8 cellular contexts compared by ENCODE assay signal in the genomic region with DNA sequence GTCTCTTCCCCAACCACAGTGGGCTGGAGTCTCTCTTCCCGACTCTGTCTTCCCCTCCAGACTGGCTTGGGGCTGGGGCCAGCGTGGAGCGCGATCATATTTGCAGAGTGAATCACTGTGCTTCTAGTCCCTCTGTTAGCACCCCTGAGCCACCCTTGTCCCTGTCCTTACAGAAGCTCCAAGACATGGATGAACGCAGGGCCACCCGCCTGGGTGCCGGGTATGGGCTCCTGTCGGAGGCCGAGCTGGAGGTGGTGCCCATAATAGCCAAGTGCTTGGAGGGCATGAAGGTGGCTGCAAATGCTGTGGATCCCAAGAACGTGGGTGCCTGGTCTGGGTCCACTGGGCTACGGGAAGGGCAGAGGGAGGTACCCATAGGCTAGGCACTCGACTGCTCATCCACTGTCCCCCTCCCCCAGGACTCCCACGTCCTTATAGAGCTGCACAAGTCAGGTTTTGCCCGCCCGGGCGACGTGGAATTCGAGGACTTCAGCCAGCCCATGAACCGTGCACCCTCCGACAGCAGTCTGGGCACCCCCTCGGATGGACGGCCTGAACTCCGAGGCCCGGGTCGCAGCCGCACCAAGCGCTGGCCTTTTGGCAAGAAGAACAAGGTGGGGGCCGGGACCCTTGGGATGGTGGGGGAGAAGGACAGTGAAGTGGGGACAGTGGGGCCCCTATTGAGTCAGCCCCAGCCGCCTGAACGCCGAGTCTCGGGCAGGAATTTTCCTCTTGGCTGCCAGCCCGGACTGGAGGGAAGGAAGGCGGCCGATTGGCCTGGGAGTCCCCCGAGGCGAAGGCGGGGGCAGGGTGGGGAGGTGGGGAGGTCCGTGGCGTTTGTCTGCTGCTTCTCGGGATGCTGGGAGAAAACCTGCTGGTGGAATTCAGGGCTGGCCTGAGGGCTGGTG. TPM values are rescaled to one million over a fixed set of nuclear protein-coding genes. Genes with fewer than 3 reads are reported as not detected.
DNase-seq lines count a peak whose midpoint lies in the region; ATAC-seq and TF ChIP-seq lines count a peak whose summit lies in the region.

No MANE protein-coding gene starts in this region.

- DNase-seq in HPDE6-E6E7 (ENCODE audit: extremely low spot score): peak; percentile 69
- DNase-seq in body of pancreas: peak; percentile 75 to 85 (median 79)
- DNase-seq in kidney glomerular epithelial cell (lab: John Stamatoyannopoulos, UW): peak; percentile 37
- no peak for DNase-seq in stimulated activated CD4-positive, alpha-beta T cell treated with anti-CD3 and anti-CD28 coated beads, Interleukin-4, amount 100 ng/mL, for 24 hours
- DNase-seq in middle frontal gyrus (ENCODE audit: extremely low spot score, low spot score): no peak

- TF ChIP-seq CTCF in body of pancreas (IDR thresholded peaks at IDR 0.05): peak in 1 of 7 experiments; percentile 5

- peak overlapping the region in 3 of 5 donors; percentile 19 to 68 (median 25) for H3K9ac ChIP-seq in subcutaneous abdominal adipose tissue (ENCODE audit: low read length in 5 of 5)

- H3K4me1 ChIP-seq in body of pancreas: peaks cover 30% of the 10 kb centered on the region
- peaks cover 17 to 72% (median 68%) of the 10 kb centered on the region in 5 donors for H3K4me1 ChIP-seq in subcutaneous abdominal adipose tissue (ENCODE audit: control insufficient read depth in 5 of 5, insufficient read depth in 5 of 5, low read length in 5 of 5)

- H3K4me3 ChIP-seq in body of pancreas (no peak overlapping the region), subcutaneous abdominal adipose tissue (ENCODE audit: low read depth in 1 of 5, low read length in 5 of 5) (peak overlapping the region; percentile 30 to 46 (median 40))

- H3K27me3 ChIP-seq in body of pancreas (no peaks in the 10 kb centered on the region), subcutaneous abdominal adipose tissue (ENCODE audit: control insufficient read depth in 5 of 5, insufficient read depth in 4 of 5, low read length in 5 of 5) (no peaks in the 10 kb centered on the region)

- peak; percentile 77 for ATAC-seq in body of pancreas
- ATAC-seq in GM18858 (IDR thresholded peaks at IDR 0.05; ENCODE audit: unreplicated experiment): no peak
- no peak for ATAC-seq in GM18907 (IDR thresholded peaks at IDR 0.05; ENCODE audit: unreplicated experiment)

- no peak for TF ChIP-seq POLR2A in body of pancreas (IDR thresholded peaks at IDR 0.05)

- 52% methylated on average over 19 to 31 of the region's 41 CpGs for WGBS in body of pancreas, 2 donors

- H3K9me3 ChIP-seq in body of pancreas (no peaks in the 10 kb centered on the region), subcutaneous abdominal adipose tissue (ENCODE audit: control insufficient read depth in 5 of 5, low read length in 5 of 5) (no peaks in the 10 kb centered on the region)

- intact Hi-C loops in body of pancreas (cut with DNase I): loop anchor here (10.0 kb wide), 2 partner anchors 120 to 230 kb away; no protein-coding TSS in a partner anchor

- H3K36me3 ChIP-seq in body of pancreas (replicated peaks in 1 of 2; ENCODE audit: insufficient read depth in 1 of 2, low read depth in 2 of 2) (peaks cover 4 to 21% of the 10 kb centered on the region in 2 donors), subcutaneous abdominal adipose tissue (ENCODE audit: control insufficient read depth in 5 of 5, insufficient read depth in 5 of 5, low read length in 5 of 5) (peaks cover 0 to 56% (median 38%) of the 10 kb centered on the region in 5 donors)

- peak overlapping the region; percentile 66 to 83 (median 80) for H3K27ac ChIP-seq in body of pancreas
- H3K27ac ChIP-seq in subcutaneous abdominal adipose tissue (ENCODE audit: low read depth, low read length): peak overlapping the region; percentile 95

RNA-seq across cellular contexts. Expression of gene TRIP10, which starts 5.2 kb away (rescaled TPM):
- total RNA-seq in body of pancreas: 10 to 100 TPM; 23.1 to 31.9 TPM

RNA-seq across cellular contexts. Expression of gene GPR108, which starts 7.3 kb away (rescaled TPM):
- total RNA-seq in body of pancreas: 10 to 100 TPM; 68.2 to 75.8 TPM

RNA-seq across cellular contexts. Expression of gene SH2D3A, which starts 22.6 kb away (rescaled TPM):
- total RNA-seq in body of pancreas: 10 to 100 TPM; 18.4 to 60.0 TPM

RNA-seq across cellular contexts. Expression of gene C3, which starts 24.2 kb away (rescaled TPM):
- total RNA-seq in body of pancreas: 100 to 1,000 TPM; 320 to 382 TPM

RNA-seq across cellular contexts. Expression of gene VAV1, which starts 27.9 kb away (rescaled TPM):
- 1 to 10 TPM; 1.3 to 5.6 TPM for total RNA-seq in body of pancreas

Comparison
In these comparisons a context has a peak if more than half of its experiments do, and no peak if none do; other contexts are left out.
1. DNase-seq: peak in HPDE6-E6E7 (single experiment), body of pancreas (4 of 4) and kidney glomerular epithelial cell (single experiment); none in stimulated activated CD4-positive, alpha-beta T cell treated with anti-CD3 and anti-CD28 coated beads, Interleukin-4, amount 100 ng/mL, for 24 hours (single experiment) and middle frontal gyrus (single experiment).
2. H3K4me3 ChIP-seq: peak in subcutaneous abdominal adipose tissue (5 of 5); none in body of pancreas (0 of 2).